ENCODE assay signal across 3 cellular contexts in genomic region chr12:15754233-15754632, GRCh38.
TF ChIP-seq lines count a peak whose summit lies in the region.

No MANE protein-coding gene starts in this region.

TF ChIP-seq in endothelial cell of umbilical vein, 7 proteins besides CTCF, POLR2A, EP300 and RAD21:
- TF ChIP-seq MAX (IDR thresholded peaks at IDR 0.05; ENCODE audit: insufficient read depth, insufficient read length) = no peak
- TF ChIP-seq JUN (IDR thresholded peaks at IDR 0.05; ENCODE audit: borderline replicate concordance, insufficient read depth, insufficient read length, low read depth) = peak; percentile 6
- TF ChIP-seq FOS (IDR thresholded peaks at IDR 0.05; ENCODE audit: borderline replicate concordance, insufficient read depth, low read length) = peak; percentile 49
- TF ChIP-seq GATA2 (IDR thresholded peaks at IDR 0.05; ENCODE audit: insufficient read depth, insufficient read length, low read depth, low read length) = no peak
- TF ChIP-seq EZH2 (IDR thresholded peaks at IDR 0.05; ENCODE audit: borderline replicate concordance, low read depth, low read length, severe bottlenecking) = no peak
- no peak for TF ChIP-seq POLR2AphosphoS5 (IDR thresholded peaks at IDR 0.05; ENCODE audit: insufficient read depth, low read depth, low read length)
- TF ChIP-seq MYC (IDR thresholded peaks at IDR 0.05; ENCODE audit: low read depth, low read length) = no peak
TF ChIP-seq in endothelial cell of umbilical vein: peak in this region for 2.

TF ChIP-seq in HepG2, 621 proteins besides CTCF, POLR2A, EP300 and RAD21:
- TF ChIP-seq ZC3H4 (CRISPR knock-in tag; IDR thresholded peaks at IDR 0.05; ENCODE audit: borderline replicate concordance) = no peak
- TF ChIP-seq HOXA9 (CRISPR knock-in tag; IDR thresholded peaks at IDR 0.05; ENCODE audit: borderline replicate concordance) = no peak
- TF ChIP-seq ZNF781 (CRISPR knock-in tag; IDR thresholded peaks at IDR 0.05; ENCODE audit: borderline replicate concordance, not compliant biosample characterization) = no peak
TF ChIP-seq in HepG2: peak in this region for 0.

TF ChIP-seq in GM12891, 5 proteins besides CTCF, POLR2A, EP300 and RAD21:
- TF ChIP-seq SPI1 (IDR thresholded peaks at IDR 0.05; ENCODE audit: low read depth, low read length) (no peak), TAF1 (IDR thresholded peaks at IDR 0.05; ENCODE audit: low read depth, low read length) (no peak), POLR2AphosphoS5 (IDR thresholded peaks at IDR 0.05; ENCODE audit: low read depth, low read length) (no peak), PAX5 (IDR thresholded peaks at IDR 0.05; ENCODE audit: insufficient read depth, low read length, severe bottlenecking) (no peak), POU2F2 (IDR thresholded peaks at IDR 0.05; ENCODE audit: low read depth, low read length) (no peak)
